18 cellular contexts compared by ENCODE assay signal in the genomic region with DNA sequence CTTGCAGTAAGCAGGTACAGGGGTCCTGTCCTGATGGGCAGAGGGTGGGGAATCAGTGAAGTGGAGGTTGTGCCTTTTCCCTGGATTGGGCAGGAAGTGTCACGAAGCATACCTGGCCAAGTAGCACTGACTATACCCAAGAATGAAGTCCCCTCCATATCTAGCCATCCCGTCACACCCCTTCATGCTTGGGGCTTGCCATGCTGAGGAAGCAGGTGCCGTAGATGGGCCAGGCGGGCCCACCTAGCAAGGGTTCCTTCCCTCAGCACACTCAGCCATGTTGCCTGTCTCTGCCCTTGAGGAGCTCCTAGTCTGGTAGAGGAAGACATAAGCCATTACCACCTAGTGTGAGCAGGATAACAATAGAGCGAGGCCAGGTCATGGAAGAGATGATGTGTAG. TPM values are rescaled to one million over a fixed set of nuclear protein-coding genes. Genes with fewer than 3 reads are reported as not detected.
DNase-seq lines count a peak whose midpoint lies in the region; ATAC-seq, FAIRE-seq and TF ChIP-seq lines count a peak whose summit lies in the region.
"Had no signal": no experiment of that assay in that cellular context is flagged by ENCODE, and none has a peak within 500 bp of the region (broad histone marks: within the 10 kb centered on the region; RNA-seq: fewer than 3 reads in every experiment).

No MANE protein-coding gene starts in this region.

- H3K36me3 Mint-ChIP-seq in endodermal cell (ENCODE audit: low read depth) (peaks cover 45% of the 10 kb centered on the region), type B pancreatic cell (peaks cover 25% of the 10 kb centered on the region)
- peaks cover 58% of the 10 kb centered on the region for H3K36me3 Mint-ChIP-seq in stimulated activated memory B cell treated with anti-CD40 and anti-IgM and Interleukin-4, amounts not matched to agents 10 μg/mL and 1 μg/mL and 100 μg/mL, for 72 hours

- no peak for TF ChIP-seq RAD21 in HepG2 (CRISPR knock-in tag; IDR thresholded peaks at IDR 0.05)

- DNase-seq in HepG2 (ENCODE audit: low spot score) (no peak), right lobe of liver (no peak), HTR-8/SVneo (ENCODE audit: insufficient read length, low spot score) (no peak), endodermal cell (peak; percentile 16), NCI-H146 treated with DMSO at 0.1 percent for 48 hours (lab: John Stamatoyannopoulos, UW; ENCODE audit: unreplicated experiment) (no peak), type B pancreatic cell (ENCODE audit: extremely low spot score, unreplicated experiment) (no peak)
- DNase-seq: DND-41, Karpas-422, MG63, NCI-H1092, NCI-H146, NCI-H2081 treated with DMSO at 0.1 percent for 48 hours, NCI-H510A had no signal

- H3K79me2 ChIP-seq in HepG2 (ENCODE audit: insufficient read depth, low read length) = peaks cover 5% of the 10 kb centered on the region

- FAIRE-seq in HepG2 (lab: Jason Lieb, UNC) = no peak
- FAIRE-seq in HTR-8/SVneo (lab: Jason Lieb, UNC) = peak; percentile 31
- FAIRE-seq: G401.6, GM18507 had no signal

- POLR2A ChIA-PET in HepG2 (lab: Yijun Ruan, JAX) = interaction anchor here (1.8 kb wide), 1 partner anchor 34 kb away, joined by 6 read pairs; a partner anchor contains a TSS

- TF ChIP-seq POLR2A in HepG2 (IDR thresholded peaks at IDR 0.05; ENCODE audit: insufficient read depth in 1 of 2, low read depth in 2 of 2, low read length in 2 of 2) (no peak; a peak in 1 of 4 replicates), right lobe of liver (IDR thresholded peaks at IDR 0.05) (no peak)

- H3K4me1 Mint-ChIP-seq in endodermal cell = peaks cover 2% of the 10 kb centered on the region
- H3K4me1 Mint-ChIP-seq in stimulated activated memory B cell treated with anti-CD40 and anti-IgM and Interleukin-4, amounts not matched to agents 10 μg/mL and 1 μg/mL and 100 μg/mL, for 72 hours = peaks cover 14% of the 10 kb centered on the region
- peaks cover 6% of the 10 kb centered on the region for H3K4me1 Mint-ChIP-seq in type B pancreatic cell (ENCODE audit: unreplicated experiment)
- H3K4me1 Mint-ChIP-seq: GM23338 had no signal

- H3K4me2 ChIP-seq in HepG2 (ENCODE audit: low read depth, low read length) = no peak overlapping the region
- H3K4me2 ChIP-seq: GM23338 had no signal

- TF ChIP-seq EP300 in HepG2 (IDR thresholded peaks at IDR 0.05; ENCODE audit: low read depth in 2 of 2, low read length in 2 of 2) (no peak), HepG2 (CRISPR knock-in tag; IDR thresholded peaks at IDR 0.05; ENCODE audit: borderline replicate concordance) (no peak)

- CTCF ChIA-PET in HepG2 (lab: Yijun Ruan, JAX; ENCODE audit: low intra/inter-chr PET ratio, low total read pairs) = no interaction called here

- H3K4me3 Mint-ChIP-seq in endodermal cell (no peak overlapping the region), type B pancreatic cell (no peak overlapping the region)
- no peak overlapping the region for H3K4me3 Mint-ChIP-seq in stimulated activated memory B cell treated with anti-CD40 and anti-IgM and Interleukin-4, amounts not matched to agents 10 μg/mL and 1 μg/mL and 100 μg/mL, for 72 hours
- H3K4me3 Mint-ChIP-seq: GM23338 had no signal

- H3K27me3 ChIP-seq in HepG2 (ENCODE audit: control insufficient read depth in 1 of 2, insufficient read depth in 2 of 2, low read length in 2 of 2) = no peaks in the 10 kb centered on the region
- no peaks in the 10 kb centered on the region for H3K27me3 ChIP-seq in right lobe of liver
- no peaks in the 10 kb centered on the region for H3K27me3 ChIP-seq in endodermal cell (ENCODE audit: control insufficient read depth, insufficient read depth, low read length, poor library complexity, severe bottlenecking)
- H3K27me3 ChIP-seq: MG63 had no signal

- H3K4me3 ChIP-seq in HepG2 (replicated peaks in 1 of 3; ENCODE audit: insufficient read depth in 1 of 3, low read depth in 2 of 3, low read length in 3 of 3) (no peak overlapping the region), right lobe of liver (no peak overlapping the region), endodermal cell (ENCODE audit: low read length) (no peak overlapping the region)
- H3K4me3 ChIP-seq: GM23338, MG63 had no signal

- no peak overlapping the region for H3K9ac ChIP-seq in HepG2 (ENCODE audit: insufficient read depth, low read depth, low read length)
- no peak overlapping the region for H3K9ac ChIP-seq in endodermal cell (ENCODE audit: extremely low read depth, low read length, poor library complexity, severe bottlenecking)

- H2AFZ ChIP-seq in HepG2 (ENCODE audit: low read length) = no peak overlapping the region
- H2AFZ ChIP-seq: GM23338 had no signal

- no peaks in the 10 kb centered on the region for H3K4me1 ChIP-seq in HepG2 (ENCODE audit: insufficient read depth, low read length)
- H3K4me1 ChIP-seq in right lobe of liver = no peaks in the 10 kb centered on the region
- no peaks in the 10 kb centered on the region for H3K4me1 ChIP-seq in endodermal cell (ENCODE audit: control insufficient read depth, insufficient read depth, low read length)

- H3K9me3 Mint-ChIP-seq in endodermal cell (no peaks in the 10 kb centered on the region), type B pancreatic cell (no peaks in the 10 kb centered on the region)
- no peaks in the 10 kb centered on the region for H3K9me3 Mint-ChIP-seq in stimulated activated memory B cell treated with anti-CD40 and anti-IgM and Interleukin-4, amounts not matched to agents 10 μg/mL and 1 μg/mL and 100 μg/mL, for 72 hours
- H3K9me3 Mint-ChIP-seq: GM23338 had no signal

- BruUV-seq in HepG2 (replicated peaks; lab: Mats Ljungman, UMichigan) = no TSS peak

- 0 out of 2 replicates have a peak, but pooled peaks cover under 1% of the 10 kb centered on the region for H4K20me1 ChIP-seq in HepG2 (ENCODE audit: insufficient read depth, low read length)

- H3K27me3 Mint-ChIP-seq in endodermal cell (ENCODE audit: insufficient read depth) (no peaks in the 10 kb centered on the region), type B pancreatic cell (no peaks in the 10 kb centered on the region)
- H3K27me3 Mint-ChIP-seq in stimulated activated memory B cell treated with anti-CD40 and anti-IgM and Interleukin-4, amounts not matched to agents 10 μg/mL and 1 μg/mL and 100 μg/mL, for 72 hours = no peaks in the 10 kb centered on the region

- ATAC-seq in HepG2 (no peak), right lobe of liver (no peak), HG03520 (IDR thresholded peaks at IDR 0.05; ENCODE audit: unreplicated experiment) (no peak)
- ATAC-seq in stimulated activated memory B cell treated with anti-CD40 and anti-IgM and Interleukin-4, amounts not matched to agents 10 μg/mL and 1 μg/mL and 100 μg/mL, for 72 hours = no peak
- ATAC-seq: GM23338 had no signal

- in situ Hi-C loops in HepG2 (cut with HindIII; ENCODE audit: extremely low pct_ligation_motif_present, low pct_unique_long_range_greater_than_20kb) = no loop called here

- peaks cover 66 to 98% of the 10 kb centered on the region in 2 experiments for H3K36me3 ChIP-seq in HepG2 (replicated peaks in 1 of 2; ENCODE audit: control insufficient read depth in 1 of 2, insufficient read depth in 2 of 2, low read length in 2 of 2)
- peaks cover 0 to 28% (median 0%) of the 10 kb centered on the region in 4 donors for H3K36me3 ChIP-seq in right lobe of liver
- peaks cover 73% of the 10 kb centered on the region for H3K36me3 ChIP-seq in endodermal cell (ENCODE audit: control insufficient read depth, insufficient read depth, low read length)

- H3K27ac Mint-ChIP-seq in endodermal cell = peak overlapping the region; percentile 10
- peak overlapping the region; percentile 42 for H3K27ac Mint-ChIP-seq in stimulated activated memory B cell treated with anti-CD40 and anti-IgM and Interleukin-4, amounts not matched to agents 10 μg/mL and 1 μg/mL and 100 μg/mL, for 72 hours
- no peak overlapping the region for H3K27ac Mint-ChIP-seq in type B pancreatic cell
- H3K27ac Mint-ChIP-seq: GM23338 had no signal

- no peak for TF ChIP-seq CTCF in HepG2 (CRISPR knock-in tag; IDR thresholded peaks at IDR 0.05)
- no peak for TF ChIP-seq CTCF in right lobe of liver (IDR thresholded peaks at IDR 0.05)
- TF ChIP-seq CTCF in endodermal cell (conservative IDR thresholded peaks at IDR 0.05) = no peak
- no peak for TF ChIP-seq CTCF in type B pancreatic cell (conservative IDR thresholded peaks at IDR 0.05)

- H3K27ac ChIP-seq in HepG2 (ENCODE audit: extremely low read length, insufficient read depth, low read length) = no peak overlapping the region
- H3K27ac ChIP-seq in right lobe of liver = no peak overlapping the region
- no peak overlapping the region for H3K27ac ChIP-seq in endodermal cell (ENCODE audit: low read depth, low read length)

- WGBS in HepG2 (ENCODE audit: low lambda C conversion rate) = 98% methylated on average over 5 of the region's 5 CpGs
- WGBS in right lobe of liver (ENCODE audit: insufficient coverage, low coverage, low lambda C conversion rate, missing lambda C conversion rate) = no CpG with 5 or more reads among the region's 5 CpGs
- WGBS in endodermal cell (ENCODE audit: insufficient coverage in 1 of 2, insufficient read length in 1 of 2), 2 experiments = 86 to 97% methylated on average over 1 to 5 of the region's 5 CpGs

- intact Hi-C loops in HepG2 (cut with micrococcal nuclease; ENCODE audit: unreplicated experiment) (loop anchor here (10.0 kb wide), 1 partner anchor 284 kb away; no protein-coding TSS in a partner anchor), right lobe of liver (cut with DNase I) (loop anchor here in 1 of 2 donors (10.0 kb wide), 2 partner anchors 46 to 164 kb away; no protein-coding TSS in a partner anchor)

- H3K9me3 ChIP-seq in HepG2 (ENCODE audit: low read length) = no peaks in the 10 kb centered on the region
- H3K9me3 ChIP-seq in right lobe of liver = no peaks in the 10 kb centered on the region
- no peaks in the 10 kb centered on the region for H3K9me3 ChIP-seq in endodermal cell (ENCODE audit: control insufficient read depth, low read length)
- H3K9me3 ChIP-seq: MG63 had no signal

RNA-seq across cellular contexts. Expression of a gene that starts 33.5 kb away (rescaled TPM):
- total RNA-seq in HepG2 (2016; rRNA removed; fragmentation: Illumina TruSeq; extraction: Trizol) (213 and 316 TPM in 2 replicates), right lobe of liver (10 to 100 TPM; 16.7 to 50.6 (median 30.8) TPM), endodermal cell (100 to 1,000 TPM; 106 to 144 TPM), type B pancreatic cell (ENCODE audit: low replicate concordance) (87.1 and 87.8 TPM in 2 replicates)
- 51.0 and 51.7 TPM in 2 replicates for total RNA-seq in HepG2 (2016; cell fraction: cytosol; rRNA removed; fragmentation: Illumina TruSeq; extraction: Trizol; ENCODE audit: low read depth)
- total RNA-seq in HepG2 (2016; cell fraction: insoluble cytoplasmic fraction; rRNA removed; fragmentation: Illumina TruSeq; extraction: Trizol) = 208 and 329 TPM in 2 replicates
- total RNA-seq in HepG2 (2016; cell fraction: membrane; rRNA removed; fragmentation: Illumina TruSeq; extraction: Trizol) = 97.8 and 98.8 TPM in 2 replicates
- total RNA-seq in HepG2 (2016; cell fraction: nucleus; rRNA removed; fragmentation: Illumina TruSeq; extraction: Trizol) = 76.0 and 84.1 TPM in 2 replicates
- polyA plus RNA-seq in HepG2 (2011; rRNA removed) = 102 and 126 TPM in 2 replicates
- polyA plus RNA-seq in HepG2 (2011; cell fraction: cytosol; rRNA removed) = 63.0 and 92.8 TPM in 2 replicates
- polyA plus RNA-seq in HepG2 (2011; cell fraction: nucleus; rRNA removed) = 22.9 and 30.3 TPM in 2 replicates
- 143 and 178 TPM in 2 replicates for polyA plus RNA-seq in HepG2 (2012)
- polyA plus RNA-seq in HepG2 (2016; cell fraction: cytosol; fragmentation: Illumina TruSeq; extraction: Trizol; ENCODE audit: low read depth) = 36.0 and 36.2 TPM in 2 replicates
- 299 and 317 TPM in 2 replicates for polyA plus RNA-seq in HepG2 (2016; cell fraction: insoluble cytoplasmic fraction; fragmentation: Illumina TruSeq; extraction: Trizol; ENCODE audit: low read depth)
- 66.5 and 67.3 TPM in 2 replicates for polyA plus RNA-seq in HepG2 (2016; cell fraction: membrane; fragmentation: Illumina TruSeq; extraction: Trizol; ENCODE audit: low read depth)
- 111 and 114 TPM in 2 replicates for polyA plus RNA-seq in HepG2 (2016; cell fraction: nucleus; fragmentation: Illumina TruSeq; extraction: Trizol; ENCODE audit: insufficient read depth, low read depth)
- polyA minus RNA-seq in HepG2 (2011; rRNA and poly(A)+ RNA removed; ENCODE audit: low replicate concordance) = 27.1 and 39.1 TPM in 2 replicates
- 55.0 and 56.6 TPM in 2 replicates for polyA minus RNA-seq in HepG2 (2011; cell fraction: cytosol; rRNA and poly(A)+ RNA removed)
- polyA minus RNA-seq in HepG2 (2011; cell fraction: nucleus; rRNA and poly(A)+ RNA removed) = 34.4 and 37.0 TPM in 2 replicates
- 89.9 TPM for polyA plus RNA-seq in endodermal cell (2013, experiment 1 of 2)
- polyA plus RNA-seq in endodermal cell (2013, experiment 2 of 2) = 86.4 TPM
